In genomic region chr12:69196302-69197288, GRCh38 we compare ENCODE assay signal across 12 cellular contexts. TPM values are rescaled to one million over a fixed set of nuclear protein-coding genes. Genes with fewer than 3 reads are reported as not detected.
DNase-seq lines count a peak whose midpoint lies in the region; FAIRE-seq and TF ChIP-seq lines count a peak whose summit lies in the region.
"Had no signal": no experiment of that assay in that cellular context is flagged by ENCODE, and none has a peak within 500 bp of the region (broad histone marks: within the 10 kb centered on the region; RNA-seq: fewer than 3 reads in every experiment).

No MANE protein-coding gene starts in this region.

- no peak overlapping the region for H3K9ac ChIP-seq in SU-DHL-6 (ENCODE audit: low read length)
- H3K9ac ChIP-seq in keratinocyte (ENCODE audit: control insufficient read depth, extremely low read depth, insufficient read depth, low read length), result no peak overlapping the region

- H3K4me2 ChIP-seq in SU-DHL-6 (ENCODE audit: low read depth, low read length, poor library complexity, severe bottlenecking), result no peak overlapping the region
- H3K4me2 ChIP-seq in keratinocyte (ENCODE audit: control insufficient read depth, extremely low read depth, insufficient read depth, low read depth, low read length), result no peak overlapping the region

- TF ChIP-seq POLR2A in H54 (IDR thresholded peaks at IDR 0.05; ENCODE audit: low read depth, low read length), result no peak

- H3K9me2 ChIP-seq in SU-DHL-6 (replicated peaks; ENCODE audit: insufficient read depth, low read length), result no peaks in the 10 kb centered on the region

- H3K27me3 ChIP-seq in BJ (ENCODE audit: control insufficient read depth, insufficient read depth, low read length) (no peaks in the 10 kb centered on the region), SU-DHL-6 (ENCODE audit: low read length) (no peaks in the 10 kb centered on the region), keratinocyte (ENCODE audit: control insufficient read depth, extremely low read depth, insufficient read depth, low read length) (peaks cover 2% of the 10 kb centered on the region), ascending aorta (no peaks in the 10 kb centered on the region)

- H3K9me1 ChIP-seq in keratinocyte (ENCODE audit: control insufficient read depth, extremely low read depth, insufficient read depth, low read length), result no peaks in the 10 kb centered on the region

- H3K9me3 Mint-ChIP-seq in mesothelial cell of epicardium, result peaks cover 72% of the 10 kb centered on the region

- H3K4me3 Mint-ChIP-seq in mesothelial cell of epicardium, result no peak overlapping the region
- H3K4me3 Mint-ChIP-seq: activated CD8-positive, alpha-beta memory T cell treated with anti-CD3 and anti-CD28 coated beads, Interleukin-2, amount 10 ng/mL, durations not matched to agents 7 days and 5 days had no signal

- H3K4me1 Mint-ChIP-seq in mesothelial cell of epicardium, result no peaks in the 10 kb centered on the region
- H3K4me1 Mint-ChIP-seq: activated CD8-positive, alpha-beta memory T cell treated with anti-CD3 and anti-CD28 coated beads, Interleukin-2, amount 10 ng/mL, durations not matched to agents 7 days and 5 days had no signal

- dilution Hi-C loops in keratinocyte (cut with MboI; ENCODE audit: extremely low pct_ligation_motif_present, low sequenced_read_pairs), result no loop called here

- TF ChIP-seq CTCF in BJ (IDR thresholded peaks at IDR 0.05; ENCODE audit: insufficient read depth, low read depth, low read length) (peak; percentile 50), HEK293 (tag by site-specific recombination; IDR thresholded peaks at IDR 0.05) (no peak), SU-DHL-6 (IDR thresholded peaks at IDR 0.05; ENCODE audit: insufficient read depth, low read length, poor library complexity, severe bottlenecking) (peak; percentile 30), keratinocyte (optimal IDR thresholded peaks at IDR 0.05 in 1 of 3, IDR thresholded peaks at IDR 0.05 in 1 of 3, conservative IDR thresholded peaks at IDR 0.05 in 1 of 3; ENCODE audit: extremely low read depth in 1 of 3, insufficient read depth in 2 of 3, low read length in 3 of 3) (peak; percentile 58 to 76 (median 61)), mesothelial cell of epicardium (IDR thresholded peaks at IDR 0.05; ENCODE audit: unreplicated experiment) (no peak), ascending aorta (IDR thresholded peaks at IDR 0.05) (no peak)

- H2AFZ ChIP-seq in SU-DHL-6 (ENCODE audit: low read depth, low read length, severe bottlenecking) (no peak overlapping the region), keratinocyte (ENCODE audit: control insufficient read depth, low read length) (no peak overlapping the region)

- H3K79me2 ChIP-seq in SU-DHL-6 (ENCODE audit: insufficient read depth, low read length) (no peaks in the 10 kb centered on the region), keratinocyte (ENCODE audit: control insufficient read depth, insufficient read depth, low read length) (no peaks in the 10 kb centered on the region)

- no peaks in the 10 kb centered on the region for H3K27me3 Mint-ChIP-seq in mesothelial cell of epicardium (ENCODE audit: low read depth)
- H3K27me3 Mint-ChIP-seq: activated CD8-positive, alpha-beta memory T cell treated with anti-CD3 and anti-CD28 coated beads, Interleukin-2, amount 10 ng/mL, durations not matched to agents 7 days and 5 days had no signal

- H3K4me3 ChIP-seq in BJ (ENCODE audit: low read depth, low read length) (no peak overlapping the region), HEK293 (ENCODE audit: low read depth, low read length) (no peak overlapping the region), SU-DHL-6 (ENCODE audit: insufficient read depth, low read length, poor library complexity, severe bottlenecking) (no peak overlapping the region), keratinocyte (ENCODE audit: control insufficient read depth in 2 of 3, extremely low read depth in 1 of 3, insufficient read depth in 2 of 3, low read depth in 1 of 3, low read length in 3 of 3) (no peak overlapping the region), ascending aorta (no peak overlapping the region)

- POLR2A ChIA-PET in BJ (lab: Charles Lee), result no interaction called here
- POLR2A ChIA-PET in HEK293 (lab: Yijun Ruan, JAX), result no interaction called here

- H3K36me3 Mint-ChIP-seq in mesothelial cell of epicardium, result peaks cover 9% of the 10 kb centered on the region

- H3K36me3 ChIP-seq in BJ (ENCODE audit: control insufficient read depth, insufficient read depth, low read length) (no peaks in the 10 kb centered on the region), HEK293 (ENCODE audit: control insufficient read depth in 2 of 2, insufficient read depth in 1 of 2, low read length in 2 of 2) (no peaks in the 10 kb centered on the region), SU-DHL-6 (ENCODE audit: low read length) (no peaks in the 10 kb centered on the region), keratinocyte (ENCODE audit: control insufficient read depth in 2 of 2, extremely low read depth in 1 of 2, insufficient read depth in 2 of 2, low read length in 2 of 2) (no peaks in the 10 kb centered on the region), ascending aorta (no peaks in the 10 kb centered on the region)

- H4K20me1 ChIP-seq in SU-DHL-6 (ENCODE audit: low read depth, low read length) (no peaks in the 10 kb centered on the region), keratinocyte (ENCODE audit: control insufficient read depth, extremely low read depth, insufficient read depth, low read length) (no peaks in the 10 kb centered on the region)

- CTCF ChIA-PET in BJ (lab: Yijun Ruan, JAX), result interaction anchor here (1.6 kb wide), 2 partner anchors 41 to 42 kb away, joined by 4 read pairs; no protein-coding TSS in a partner anchor
- CTCF ChIA-PET in HEK293 (lab: Yijun Ruan, JAX), result interaction anchor here (0.6 to 1.5 kb wide), 4 partner anchors 18 to 530 kb away, joined by 3 to 5 read pairs (median 4); no protein-coding TSS in a partner anchor

- H3K27ac Mint-ChIP-seq in mesothelial cell of epicardium, result no peak overlapping the region
- H3K27ac Mint-ChIP-seq: activated CD8-positive, alpha-beta memory T cell treated with anti-CD3 and anti-CD28 coated beads, Interleukin-2, amount 10 ng/mL, durations not matched to agents 7 days and 5 days had no signal

- intact Hi-C loops in ascending aorta (cut with DNase I), result no loop called here

- H3F3A ChIP-seq in SU-DHL-6 (ENCODE audit: insufficient read depth), result no peaks in the 10 kb centered on the region

- no peaks in the 10 kb centered on the region; the same call in 1 of the 2 replicates for H3K9me3 ChIP-seq in HEK293 (ENCODE audit: control insufficient read depth, insufficient read depth, low read depth, low read length)
- peaks cover 25% of the 10 kb centered on the region; the same call in 1 of the 2 replicates for H3K9me3 ChIP-seq in SU-DHL-6 (ENCODE audit: insufficient read depth, low read length)
- peaks cover 5% of the 10 kb centered on the region for H3K9me3 ChIP-seq in keratinocyte (ENCODE audit: control insufficient read depth, low read depth, low read length)
- H3K9me3 ChIP-seq in ascending aorta, result peaks cover 5 to 8% of the 10 kb centered on the region in 2 donors

- H3K27ac ChIP-seq in HEK293 (ENCODE audit: extremely low read depth, low read depth, low read length) (no peak overlapping the region), SU-DHL-6 (ENCODE audit: low read depth, low read length) (no peak overlapping the region), keratinocyte (ENCODE audit: control insufficient read depth, insufficient read depth, low read length) (no peak overlapping the region), ascending aorta (no peak overlapping the region)

- DNase-seq in BJ (ENCODE audit: low read depth) (no peak), keratinocyte (ENCODE audit: low read depth, low spot score) (no peak), mesothelial cell of epicardium (ENCODE audit: low spot score in 2 of 2, unreplicated experiment in 2 of 2) (no peak), ascending aorta (ENCODE audit: low spot score in 2 of 2) (no peak), Ammon's horn (ENCODE audit: low spot score) (no peak), H54 (ENCODE audit: insufficient read length, low spot score) (no peak)
- DNase-seq: activated CD8-positive, alpha-beta memory T cell treated with anti-CD3 and anti-CD28 coated beads, Interleukin-2, amount 10 ng/mL, durations not matched to agents 7 days and 5 days; central memory CD4-positive, alpha-beta T cell; occipital lobe; SHP77 treated with DMSO at 0.1 percent for 48 hours had no signal

- FAIRE-seq in keratinocyte (lab: Jason Lieb, UNC), result no peak
- no peak for FAIRE-seq in H54 (lab: Jason Lieb, UNC)

- H3K4me1 ChIP-seq in HEK293 (ENCODE audit: control insufficient read depth, insufficient read depth, low read length) (no peaks in the 10 kb centered on the region), keratinocyte (ENCODE audit: control insufficient read depth, extremely low read depth, insufficient read depth, low read length) (no peaks in the 10 kb centered on the region), ascending aorta (no peaks in the 10 kb centered on the region)

TF ChIP-seq in HEK293, 187 proteins besides CTCF, POLR2A, EP300 and RAD21:
- TF ChIP-seq ATF2 (tag by site-specific recombination; IDR thresholded peaks at IDR 0.05; ENCODE audit: low read depth) (peak; percentile 58; the same call in 1 of the 2 replicates), KLF9 (tag by site-specific recombination; IDR thresholded peaks at IDR 0.05; ENCODE audit: low read depth) (no peak)
TF ChIP-seq in HEK293: peak in this region for 1.

RNA-seq across cellular contexts. Expression of gene CPSF6, which starts 42.8 kb away (rescaled TPM):
- polyA plus RNA-seq in BJ (2011; rRNA removed) (33.7 and 37.3 TPM in 2 replicates), keratinocyte (34.4 to 59.5 TPM (median 45.0 TPM) in 3 replicates)
- polyA minus RNA-seq in BJ (2011; rRNA and poly(A)+ RNA removed), result 25.1 and 39.6 TPM in 2 replicates
- 44.5 TPM for polyA plus RNA-seq in keratinocyte (2011; ENCODE audit: low read depth)
- polyA plus RNA-seq in keratinocyte (2011; cell fraction: cytosol; rRNA removed), result 30.2 and 33.1 TPM in 2 replicates
- 42.8 and 48.0 TPM in 2 replicates for polyA plus RNA-seq in keratinocyte (2011; cell fraction: nucleus; rRNA removed)
- polyA plus RNA-seq in keratinocyte (2012; ENCODE audit: low replicate concordance), result 36.0 and 59.8 TPM in 2 replicates
- 32.5 to 42.5 TPM (median 35.6 TPM) in 3 replicates for polyA minus RNA-seq in keratinocyte
- 22.3 TPM for polyA minus RNA-seq in keratinocyte (2011; cell fraction: cytosol; rRNA and poly(A)+ RNA removed)
- polyA minus RNA-seq in keratinocyte (2011; cell fraction: nucleus; rRNA and poly(A)+ RNA removed), result 17.5 and 29.9 TPM in 2 replicates
- total RNA-seq in mesothelial cell of epicardium (151 to 155 TPM (median 152 TPM) in 3 replicates), ascending aorta (29.2 TPM)

Comparison
In these comparisons a context has a peak if more than half of its experiments do, and no peak if none do; other contexts are left out.
1. CTCF ChIP-seq: peak in BJ (single experiment), SU-DHL-6 (single experiment) and keratinocyte (3 of 3); none in HEK293 (single experiment), mesothelial cell of epicardium (single experiment) and ascending aorta (0 of 3).